9 cellular contexts compared by ENCODE assay signal in the genomic region with DNA sequence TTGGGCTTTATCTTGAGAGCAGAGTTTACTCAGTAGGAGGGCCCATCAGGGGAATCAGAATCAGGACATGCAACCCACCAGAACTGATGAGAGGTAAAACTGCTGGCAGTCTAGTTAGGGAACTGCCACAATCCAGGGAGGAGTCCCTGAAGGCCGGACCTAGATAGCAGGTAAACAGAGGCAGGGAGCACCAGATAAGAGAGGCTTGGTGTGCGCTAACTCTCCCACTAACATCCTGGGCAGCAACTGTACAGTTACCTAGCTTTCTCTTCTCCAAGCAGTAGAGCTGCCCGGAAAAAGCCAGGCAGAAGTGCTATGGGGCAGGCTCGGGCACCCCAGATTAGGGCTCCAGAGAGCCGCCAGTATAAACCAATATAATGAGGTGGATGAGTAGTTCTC. TPM values are rescaled to one million over a fixed set of nuclear protein-coding genes. Genes with fewer than 3 reads are reported as not detected.
DNase-seq lines count a peak whose midpoint lies in the region; ATAC-seq and TF ChIP-seq lines count a peak whose summit lies in the region.
"Had no signal": no experiment of that assay in that cellular context is flagged by ENCODE, and none has a peak within 500 bp of the region (broad histone marks: within the 10 kb centered on the region; RNA-seq: fewer than 3 reads in every experiment).

No MANE protein-coding gene starts in this region.

- DNase-seq in GM23248: no peak
- no peak for DNase-seq in SJCRH30
- no peak for DNase-seq in sigmoid colon
- no peak for DNase-seq in posterior vena cava (ENCODE audit: low spot score)
- DNase-seq in RPMI8226: no peak
- no peak for DNase-seq in anterior cingulate cortex (lab: John Stamatoyannopoulos, UW)
- no peak for DNase-seq in mesothelial cell of epicardium (ENCODE audit: low spot score in 2 of 2, unreplicated experiment in 2 of 2)
- DNase-seq: activated naive CD4-positive, alpha-beta T cell had no signal

- in situ Hi-C loops in GM23248 (cut with MboI): no loop called here

- H3K27ac Mint-ChIP-seq in mesothelial cell of epicardium: no peak overlapping the region

- H3K9me3 Mint-ChIP-seq in mesothelial cell of epicardium: peaks cover 4% of the 10 kb centered on the region

- no peak for ATAC-seq in gastroesophageal sphincter

- peak overlapping the region; percentile 96 for H2AFZ ChIP-seq in GM23248

- H3K27me3 ChIP-seq in GM23248 (replicated peaks; ENCODE audit: insufficient read depth): no peaks in the 10 kb centered on the region
- no peaks in the 10 kb centered on the region for H3K27me3 ChIP-seq in SJCRH30
- H3K27me3 ChIP-seq in gastroesophageal sphincter: no peaks in the 10 kb centered on the region
- no peaks in the 10 kb centered on the region for H3K27me3 ChIP-seq in sigmoid colon

- TF ChIP-seq EP300 in gastroesophageal sphincter (IDR thresholded peaks at IDR 0.05) (no peak), sigmoid colon (IDR thresholded peaks at IDR 0.05) (no peak)

- no peaks in the 10 kb centered on the region for H4K20me1 ChIP-seq in GM23248 (ENCODE audit: insufficient read depth)

- TF ChIP-seq CTCF in gastroesophageal sphincter (IDR thresholded peaks at IDR 0.05): no peak
- TF ChIP-seq CTCF in sigmoid colon (IDR thresholded peaks at IDR 0.05): no peak
- no peak for TF ChIP-seq CTCF in mesothelial cell of epicardium (IDR thresholded peaks at IDR 0.05; ENCODE audit: unreplicated experiment)

- H3K4me1 Mint-ChIP-seq in mesothelial cell of epicardium: peaks cover 26% of the 10 kb centered on the region

- H3K79me2 ChIP-seq in GM23248 (ENCODE audit: insufficient read depth): peaks cover 36% of the 10 kb centered on the region

- peaks cover 14% of the 10 kb centered on the region for H3F3A ChIP-seq in GM23248 (ENCODE audit: insufficient read depth)

- no peaks in the 10 kb centered on the region for H3K36me3 ChIP-seq in GM23248 (ENCODE audit: low read depth)
- H3K36me3 ChIP-seq in SJCRH30: 0 out of 2 replicates have a peak, but pooled peaks cover 3% of the 10 kb centered on the region
- no peaks in the 10 kb centered on the region for H3K36me3 ChIP-seq in gastroesophageal sphincter
- H3K36me3 ChIP-seq in sigmoid colon: no peaks in the 10 kb centered on the region

- intact Hi-C loops in sigmoid colon (cut with DNase I) (loop anchor here (5.0 to 10.0 kb wide), 3 partner anchors 208 to 300 kb away; partner anchors contain the start of genes CWC15, FUT4, KDM4D and SRSF8), posterior vena cava (cut with DNase I) (no loop called here)

- H3K9me2 ChIP-seq in GM23248 (ENCODE audit: insufficient read depth): no peaks in the 10 kb centered on the region

- peaks cover 28% of the 10 kb centered on the region for H3K4me1 ChIP-seq in GM23248 (ENCODE audit: insufficient read depth)
- H3K4me1 ChIP-seq in SJCRH30: peaks cover 3% of the 10 kb centered on the region; the same call in 1 of the 2 replicates
- H3K4me1 ChIP-seq in gastroesophageal sphincter: peaks cover 7 to 64% (median 13%) of the 10 kb centered on the region in 3 donors
- peaks cover 0 to 77% (median 60%) of the 10 kb centered on the region in 4 donors for H3K4me1 ChIP-seq in sigmoid colon

- H3K4me3 ChIP-seq in GM23248 (no peak overlapping the region), SJCRH30 (peak overlapping the region; percentile 94), gastroesophageal sphincter (peak overlapping the region in 1 of 2 donors; percentile 96), sigmoid colon (peak overlapping the region; percentile 84 to 95 (median 91))

- peak overlapping the region; percentile 77 for H3K27ac ChIP-seq in GM23248
- peak overlapping the region; percentile 97 for H3K27ac ChIP-seq in SJCRH30
- peak overlapping the region; percentile 91 to 99 (median 98) for H3K27ac ChIP-seq in gastroesophageal sphincter
- peak overlapping the region; percentile 97 to 99 (median 98) for H3K27ac ChIP-seq in sigmoid colon

- 67 to 73% methylated on average over 5 of the region's 5 CpGs for WGBS in GM23248 (ENCODE audit: low coverage in 1 of 2, low lambda C conversion rate in 2 of 2, missing lambda C conversion rate in 2 of 2), 2 experiments
- WGBS in gastroesophageal sphincter (ENCODE audit: low coverage in 1 of 2), 2 donors: 35 to 39% methylated on average over 4 of the region's 5 CpGs
- WGBS in sigmoid colon, 2 donors: 59 to 80% methylated on average over 5 of the region's 5 CpGs

- TF ChIP-seq POLR2A in gastroesophageal sphincter (IDR thresholded peaks at IDR 0.05) (no peak), sigmoid colon (IDR thresholded peaks at IDR 0.05) (no peak)

- peak overlapping the region; percentile 78 for H3K4me2 ChIP-seq in GM23248 (ENCODE audit: unreplicated experiment)

- no peaks in the 10 kb centered on the region for H3K27me3 Mint-ChIP-seq in mesothelial cell of epicardium (ENCODE audit: low read depth)

- H3K9me3 ChIP-seq in GM23248 (ENCODE audit: low read depth) (no peaks in the 10 kb centered on the region), SJCRH30 (replicated peaks) (no peaks in the 10 kb centered on the region), gastroesophageal sphincter (no peaks in the 10 kb centered on the region), sigmoid colon (no peaks in the 10 kb centered on the region)

- H3K9ac ChIP-seq in GM23248: peak overlapping the region; percentile 94

- no peak overlapping the region for H3K4me3 Mint-ChIP-seq in mesothelial cell of epicardium

- H3K36me3 Mint-ChIP-seq in mesothelial cell of epicardium: peaks cover 4% of the 10 kb centered on the region

RNA-seq across cellular contexts. Expression of gene AMOTL1, which starts 0.9 kb away (rescaled TPM):
- 50.8 and 55.9 TPM in 2 replicates for total RNA-seq in GM23248 (2014; rRNA removed; shearing (Covaris generic))
- 21.8 and 22.3 TPM in 2 replicates for polyA plus RNA-seq in GM23248 (2016; fragmentation: Nextera tagmentation; extraction: Ambion mirVana)
- total RNA-seq in SJCRH30 (2014; rRNA removed; shearing (Covaris generic)): 52.5 and 57.4 TPM in 2 replicates
- total RNA-seq in gastroesophageal sphincter: 100 to 1,000 TPM; 136 to 215 (median 176) TPM
- total RNA-seq in sigmoid colon: 100 to 1,000 TPM in 3 of 4 donors, 10 to 100 TPM in 1; 96.3 to 161 (median 115) TPM
- 1 to 10 TPM in 2 of 3 donors, under 1 TPM in 1; 0.69 to 7.9 (median 1.8) TPM for polyA plus RNA-seq in sigmoid colon
- 10 to 100 TPM; 47.7 to 78.9 TPM for total RNA-seq in posterior vena cava
- total RNA-seq in mesothelial cell of epicardium: 77.0 to 78.5 TPM (median 77.8 TPM) in 3 replicates
